In the genomic region with DNA sequence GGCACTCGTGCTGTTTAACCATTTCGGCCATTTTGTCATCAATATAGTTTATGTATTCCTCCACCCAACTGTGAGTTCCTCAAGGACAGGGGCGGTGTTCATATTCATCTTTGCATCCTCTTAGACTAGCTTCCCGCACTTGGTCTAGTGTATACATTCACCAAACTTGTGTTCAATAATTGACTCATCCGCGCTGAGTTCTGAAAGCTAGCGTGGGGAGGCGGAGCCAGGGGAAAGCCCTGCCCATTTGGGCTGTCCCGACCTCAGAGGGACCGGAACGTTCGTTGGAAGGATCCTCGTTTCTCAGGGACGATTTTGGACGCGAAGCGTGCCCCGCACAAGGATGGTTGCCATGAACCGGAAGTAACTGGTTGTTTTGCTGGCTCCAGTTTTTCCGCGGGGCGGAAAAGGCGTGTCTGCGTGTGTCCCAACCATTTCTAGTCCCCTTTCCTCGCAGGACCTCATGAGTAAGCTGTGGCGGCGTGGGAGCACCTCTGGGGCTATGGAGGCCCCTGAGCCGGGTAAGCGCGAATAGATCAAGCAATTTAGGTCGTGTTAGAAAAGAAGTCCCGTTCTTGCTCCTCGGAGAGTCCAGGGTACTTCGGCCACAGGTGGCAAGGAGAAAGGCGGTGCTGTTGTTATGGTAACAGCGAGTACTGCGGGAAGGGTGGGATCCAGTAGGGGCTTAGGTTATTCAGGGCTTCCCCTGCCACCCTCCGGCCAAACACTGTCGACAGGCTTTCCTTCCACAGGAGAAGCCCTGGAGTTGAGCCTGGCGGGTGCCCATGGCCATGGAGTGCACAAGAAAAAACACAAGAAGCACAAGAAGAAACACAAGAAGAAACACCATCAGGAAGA, we compare ENCODE assay signal across 1 cellular context.
TF ChIP-seq lines count a peak whose summit lies in the region.

Gene INO80B (plus strand): TSS at position 434 of the 858 bp plus-strand sequence. CDS start 30 bp downstream, at position 464.

TF ChIP-seq in K562, 482 proteins besides CTCF, POLR2A, EP300 and RAD21 (continued from another document and continues in another):
- TF ChIP-seq, protein P1, sequence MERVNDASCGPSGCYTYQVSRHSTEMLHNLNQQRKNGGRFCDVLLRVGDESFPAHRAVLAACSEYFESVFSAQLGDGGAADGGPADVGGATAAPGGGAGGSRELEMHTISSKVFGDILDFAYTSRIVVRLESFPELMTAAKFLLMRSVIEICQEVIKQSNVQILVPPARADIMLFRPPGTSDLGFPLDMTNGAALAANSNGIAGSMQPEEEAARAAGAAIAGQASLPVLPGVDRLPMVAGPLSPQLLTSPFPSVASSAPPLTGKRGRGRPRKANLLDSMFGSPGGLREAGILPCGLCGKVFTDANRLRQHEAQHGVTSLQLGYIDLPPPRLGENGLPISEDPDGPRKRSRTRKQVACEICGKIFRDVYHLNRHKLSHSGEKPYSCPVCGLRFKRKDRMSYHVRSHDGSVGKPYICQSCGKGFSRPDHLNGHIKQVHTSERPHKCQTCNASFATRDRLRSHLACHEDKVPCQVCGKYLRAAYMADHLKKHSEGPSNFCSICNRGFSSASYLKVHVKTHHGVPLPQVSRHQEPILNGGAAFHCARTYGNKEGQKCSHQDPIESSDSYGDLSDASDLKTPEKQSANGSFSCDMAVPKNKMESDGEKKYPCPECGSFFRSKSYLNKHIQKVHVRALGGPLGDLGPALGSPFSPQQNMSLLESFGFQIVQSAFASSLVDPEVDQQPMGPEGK (CRISPR knock-in tag; IDR thresholded peaks at IDR 0.05; ENCODE audit: borderline replicate concordance), result no peak
- TF ChIP-seq CEBPB (tag; IDR thresholded peaks at IDR 0.05) (no peak), GTF2E2 (tag; IDR thresholded peaks at IDR 0.05) (no peak), MAFF (IDR thresholded peaks at IDR 0.05; ENCODE audit: low read length) (peak; percentile 37; the same call in 1 of the 2 replicates), TRIM24 (IDR thresholded peaks at IDR 0.05) (peak in 1 of 2 experiments; percentile 99; a peak in 2 of 4 replicates), ZC3H4 (CRISPR knock-in tag; IDR thresholded peaks at IDR 0.05; ENCODE audit: borderline replicate concordance) (no peak), BDP1 (IDR thresholded peaks at IDR 0.05; ENCODE audit: insufficient read depth, insufficient read length) (no peak), SIN3A (IDR thresholded peaks at IDR 0.05; ENCODE audit: borderline replicate concordance in 2 of 2, control insufficient read depth in 1 of 2, low read depth in 2 of 2, low read length in 2 of 2) (peak; percentile 98), C11orf30 (IDR thresholded peaks at IDR 0.05; ENCODE audit: low read depth) (peak; percentile 93), ZNF174 (CRISPR knock-in tag; IDR thresholded peaks at IDR 0.05) (no peak), BRD4 (IDR thresholded peaks at IDR 0.05) (0 out of 2 replicates have a peak, but pooled peaks have one; percentile 68), FOXK2 (conservative IDR thresholded peaks at IDR 0.05 in 1 of 2, IDR thresholded peaks at IDR 0.05 in 1 of 2; ENCODE audit: low read depth in 2 of 2) (peak; percentile 90 to 92), TEAD1 (CRISPR knock-in tag; IDR thresholded peaks at IDR 0.05) (peak in 1 of 2 experiments; percentile 82; a peak in 2 of 4 replicates), ZFPM2 (CRISPR knock-in tag; IDR thresholded peaks at IDR 0.05) (no peak), CREB3 (tag; conservative IDR thresholded peaks at IDR 0.05; ENCODE audit: low read depth) (no peak), HNRNPLL (IDR thresholded peaks at IDR 0.05; ENCODE audit: low read depth, low read length, poor library complexity, severe bottlenecking) (peak; percentile 96)
- TF ChIP-seq, protein P2, sequence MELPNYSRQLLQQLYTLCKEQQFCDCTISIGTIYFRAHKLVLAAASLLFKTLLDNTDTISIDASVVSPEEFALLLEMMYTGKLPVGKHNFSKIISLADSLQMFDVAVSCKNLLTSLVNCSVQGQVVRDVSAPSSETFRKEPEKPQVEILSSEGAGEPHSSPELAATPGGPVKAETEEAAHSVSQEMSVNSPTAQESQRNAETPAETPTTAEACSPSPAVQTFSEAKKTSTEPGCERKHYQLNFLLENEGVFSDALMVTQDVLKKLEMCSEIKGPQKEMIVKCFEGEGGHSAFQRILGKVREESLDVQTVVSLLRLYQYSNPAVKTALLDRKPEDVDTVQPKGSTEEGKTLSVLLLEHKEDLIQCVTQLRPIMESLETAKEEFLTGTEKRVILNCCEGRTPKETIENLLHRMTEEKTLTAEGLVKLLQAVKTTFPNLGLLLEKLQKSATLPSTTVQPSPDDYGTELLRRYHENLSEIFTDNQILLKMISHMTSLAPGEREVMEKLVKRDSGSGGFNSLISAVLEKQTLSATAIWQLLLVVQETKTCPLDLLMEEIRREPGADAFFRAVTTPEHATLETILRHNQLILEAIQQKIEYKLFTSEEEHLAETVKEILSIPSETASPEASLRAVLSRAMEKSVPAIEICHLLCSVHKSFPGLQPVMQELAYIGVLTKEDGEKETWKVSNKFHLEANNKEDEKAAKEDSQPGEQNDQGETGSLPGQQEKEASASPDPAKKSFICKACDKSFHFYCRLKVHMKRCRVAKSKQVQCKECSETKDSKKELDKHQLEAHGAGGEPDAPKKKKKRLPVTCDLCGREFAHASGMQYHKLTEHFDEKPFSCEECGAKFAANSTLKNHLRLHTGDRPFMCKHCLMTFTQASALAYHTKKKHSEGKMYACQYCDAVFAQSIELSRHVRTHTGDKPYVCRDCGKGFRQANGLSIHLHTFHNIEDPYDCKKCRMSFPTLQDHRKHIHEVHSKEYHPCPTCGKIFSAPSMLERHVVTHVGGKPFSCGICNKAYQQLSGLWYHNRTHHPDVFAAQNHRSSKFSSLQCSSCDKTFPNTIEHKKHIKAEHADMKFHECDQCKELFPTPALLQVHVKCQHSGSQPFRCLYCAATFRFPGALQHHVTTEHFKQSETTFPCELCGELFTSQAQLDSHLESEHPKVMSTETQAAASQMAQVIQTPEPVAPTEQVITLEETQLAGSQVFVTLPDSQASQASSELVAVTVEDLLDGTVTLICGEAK (IDR thresholded peaks at IDR 0.05), result peak; percentile 100
- TF ChIP-seq, protein P2 (CRISPR knock-in tag; IDR thresholded peaks at IDR 0.05), result no peak
- TF ChIP-seq, protein P3, sequence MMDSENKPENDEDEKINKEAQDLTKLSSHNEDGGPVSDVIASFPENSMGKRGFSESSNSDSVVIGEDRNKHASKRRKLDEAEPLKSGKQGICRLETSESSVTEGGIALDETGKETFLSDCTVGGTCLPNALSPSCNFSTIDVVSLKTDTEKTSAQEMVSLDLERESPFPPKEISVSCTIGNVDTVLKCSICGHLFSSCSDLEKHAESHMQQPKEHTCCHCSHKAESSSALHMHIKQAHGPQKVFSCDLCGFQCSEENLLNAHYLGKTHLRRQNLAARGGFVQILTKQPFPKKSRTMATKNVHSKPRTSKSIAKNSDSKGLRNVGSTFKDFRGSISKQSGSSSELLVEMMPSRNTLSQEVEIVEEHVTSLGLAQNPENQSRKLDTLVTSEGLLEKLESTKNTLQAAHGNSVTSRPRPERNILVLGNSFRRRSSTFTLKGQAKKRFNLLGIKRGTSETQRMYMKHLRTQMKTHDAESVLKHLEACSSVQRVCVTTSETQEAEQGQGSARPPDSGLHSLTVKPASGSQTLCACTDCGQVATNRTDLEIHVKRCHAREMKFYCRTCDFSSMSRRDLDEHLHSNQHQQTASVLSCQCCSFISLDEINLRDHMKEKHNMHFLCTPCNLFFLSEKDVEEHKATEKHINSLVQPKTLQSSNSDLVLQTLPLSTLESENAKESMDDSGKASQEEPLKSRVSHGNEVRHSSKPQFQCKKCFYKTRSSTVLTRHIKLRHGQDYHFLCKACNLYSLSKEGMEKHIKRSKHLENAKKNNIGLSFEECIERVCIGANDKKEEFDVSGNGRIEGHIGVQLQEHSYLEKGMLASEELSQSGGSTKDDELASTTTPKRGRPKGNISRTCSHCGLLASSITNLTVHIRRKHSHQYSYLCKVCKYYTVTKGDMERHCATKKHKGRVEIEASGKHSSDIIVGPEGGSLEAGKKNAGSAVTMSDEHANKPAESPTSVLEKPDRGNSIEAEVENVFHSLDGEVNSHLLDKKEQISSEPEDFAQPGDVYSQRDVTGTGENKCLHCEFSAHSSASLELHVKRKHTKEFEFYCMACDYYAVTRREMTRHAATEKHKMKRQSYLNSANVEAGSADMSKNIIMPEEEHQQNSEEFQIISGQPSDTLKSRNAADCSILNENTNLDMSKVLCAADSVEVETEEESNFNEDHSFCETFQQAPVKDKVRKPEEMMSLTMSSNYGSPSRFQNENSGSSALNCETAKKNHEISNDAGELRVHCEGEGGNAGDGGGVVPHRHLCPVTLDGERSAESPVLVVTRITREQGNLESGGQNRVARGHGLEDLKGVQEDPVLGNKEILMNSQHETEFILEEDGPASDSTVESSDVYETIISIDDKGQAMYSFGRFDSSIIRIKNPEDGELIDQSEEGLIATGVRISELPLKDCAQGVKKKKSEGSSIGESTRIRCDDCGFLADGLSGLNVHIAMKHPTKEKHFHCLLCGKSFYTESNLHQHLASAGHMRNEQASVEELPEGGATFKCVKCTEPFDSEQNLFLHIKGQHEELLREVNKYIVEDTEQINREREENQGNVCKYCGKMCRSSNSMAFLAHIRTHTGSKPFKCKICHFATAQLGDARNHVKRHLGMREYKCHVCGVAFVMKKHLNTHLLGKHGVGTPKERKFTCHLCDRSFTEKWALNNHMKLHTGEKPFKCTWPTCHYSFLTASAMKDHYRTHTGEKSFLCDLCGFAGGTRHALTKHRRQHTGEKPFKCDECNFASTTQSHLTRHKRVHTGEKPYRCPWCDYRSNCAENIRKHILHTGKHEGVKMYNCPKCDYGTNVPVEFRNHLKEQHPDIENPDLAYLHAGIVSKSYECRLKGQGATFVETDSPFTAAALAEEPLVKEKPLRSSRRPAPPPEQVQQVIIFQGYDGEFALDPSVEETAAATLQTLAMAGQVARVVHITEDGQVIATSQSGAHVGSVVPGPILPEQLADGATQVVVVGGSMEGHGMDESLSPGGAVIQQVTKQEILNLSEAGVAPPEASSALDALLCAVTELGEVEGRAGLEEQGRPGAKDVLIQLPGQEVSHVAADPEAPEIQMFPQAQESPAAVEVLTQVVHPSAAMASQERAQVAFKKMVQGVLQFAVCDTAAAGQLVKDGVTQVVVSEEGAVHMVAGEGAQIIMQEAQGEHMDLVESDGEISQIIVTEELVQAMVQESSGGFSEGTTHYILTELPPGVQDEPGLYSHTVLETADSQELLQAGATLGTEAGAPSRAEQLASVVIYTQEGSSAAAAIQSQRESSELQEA (IDR thresholded peaks at IDR 0.05; ENCODE audit: low read depth), result peak; percentile 70; the same call in 1 of the 2 replicates
- TF ChIP-seq, protein P4, sequence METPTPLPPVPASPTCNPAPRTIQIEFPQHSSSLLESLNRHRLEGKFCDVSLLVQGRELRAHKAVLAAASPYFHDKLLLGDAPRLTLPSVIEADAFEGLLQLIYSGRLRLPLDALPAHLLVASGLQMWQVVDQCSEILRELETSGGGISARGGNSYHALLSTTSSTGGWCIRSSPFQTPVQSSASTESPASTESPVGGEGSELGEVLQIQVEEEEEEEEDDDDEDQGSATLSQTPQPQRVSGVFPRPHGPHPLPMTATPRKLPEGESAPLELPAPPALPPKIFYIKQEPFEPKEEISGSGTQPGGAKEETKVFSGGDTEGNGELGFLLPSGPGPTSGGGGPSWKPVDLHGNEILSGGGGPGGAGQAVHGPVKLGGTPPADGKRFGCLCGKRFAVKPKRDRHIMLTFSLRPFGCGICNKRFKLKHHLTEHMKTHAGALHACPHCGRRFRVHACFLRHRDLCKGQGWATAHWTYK (CRISPR knock-in tag; IDR thresholded peaks at IDR 0.05), result 0 out of 2 replicates have a peak, but pooled peaks have one; percentile 53
